Comparison of ENCODE assay signal across 8 cellular contexts in the genomic region with DNA sequence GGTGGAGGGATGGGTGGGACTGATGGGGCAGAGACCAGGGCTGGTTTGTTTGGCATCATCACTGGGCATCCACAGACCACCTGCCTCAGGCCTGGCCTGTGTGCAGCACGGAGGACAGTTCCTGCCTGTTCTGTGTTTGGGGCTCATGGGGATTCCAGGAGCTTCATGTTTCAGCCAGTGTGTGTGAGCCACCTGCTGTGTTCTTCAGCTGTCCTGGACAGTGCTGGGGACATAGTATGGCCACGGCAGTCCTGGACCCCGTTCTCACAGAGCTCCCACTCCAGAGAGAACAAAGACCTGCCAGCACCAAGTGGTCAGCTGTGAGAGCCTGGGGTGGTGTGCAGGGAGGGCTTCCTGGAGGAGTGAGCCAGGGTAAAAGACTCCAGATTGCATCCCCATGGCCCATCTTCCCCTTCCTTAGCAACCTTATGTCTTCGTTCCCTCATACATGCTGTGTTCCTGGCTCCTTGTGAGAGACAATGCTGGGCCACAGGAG. TPM values are rescaled to one million over a fixed set of nuclear protein-coding genes. Genes with fewer than 3 reads are reported as not detected.
DNase-seq lines count a peak whose midpoint lies in the region; ATAC-seq, FAIRE-seq and TF ChIP-seq lines count a peak whose summit lies in the region.

No MANE protein-coding gene starts in this region.

- TF ChIP-seq POLR2A in prostate gland (IDR thresholded peaks at IDR 0.05), result no peak

- H3K9me3 ChIP-seq in SK-N-MC (ENCODE audit: low read depth, low read length), result no peaks in the 10 kb centered on the region
- no peaks in the 10 kb centered on the region for H3K9me3 ChIP-seq in esophagus (ENCODE audit: control insufficient read depth in 2 of 2, insufficient read depth in 1 of 2, low read depth in 1 of 2, low read length in 1 of 2)
- H3K9me3 ChIP-seq in prostate gland, result no peaks in the 10 kb centered on the region

- H3K36me3 ChIP-seq in SK-N-MC (ENCODE audit: insufficient read depth, low read length) (peaks cover 55% of the 10 kb centered on the region), esophagus (ENCODE audit: control insufficient read depth in 2 of 2, insufficient read depth in 2 of 2, low read length in 1 of 2) (peaks cover 29 to 37% of the 10 kb centered on the region in 2 donors), prostate gland (peaks cover 19 to 27% of the 10 kb centered on the region in 2 donors)

- H3K4me3 ChIP-seq in SK-N-MC (no peak overlapping the region), esophagus (ENCODE audit: low read depth in 1 of 2, low read length in 2 of 2) (no peak overlapping the region), prostate gland (no peak overlapping the region)

- H3K27ac ChIP-seq in SK-N-MC (peak overlapping the region; percentile 87), esophagus (ENCODE audit: low read depth in 2 of 2, low read length in 1 of 2) (peak overlapping the region; percentile 75 to 98), prostate gland (peak overlapping the region; percentile 95 to 96)

- H3K27me3 ChIP-seq in esophagus (ENCODE audit: control insufficient read depth in 1 of 2, insufficient read depth in 2 of 2, low read length in 2 of 2), result no peaks in the 10 kb centered on the region
- H3K27me3 ChIP-seq in prostate gland (replicated peaks; ENCODE audit: insufficient read depth), result no peaks in the 10 kb centered on the region

- intact Hi-C loops in prostate gland (cut with DNase I), result loop anchor here (2.0 to 5.0 kb wide), 3 partner anchors 43 to 103 kb away; partner anchors contain the start of genes AXL and HNRNPUL1

- FAIRE-seq in GM19239 (lab: Jason Lieb, UNC), result no peak

- no peak for ATAC-seq in HG03135 (IDR thresholded peaks at IDR 0.05; ENCODE audit: unreplicated experiment)
- no peak for ATAC-seq in HG02763 (IDR thresholded peaks at IDR 0.05; ENCODE audit: unreplicated experiment)

- no peak overlapping the region for H3K9ac ChIP-seq in SK-N-MC (ENCODE audit: insufficient read length)

- H3K4me1 ChIP-seq in esophagus (ENCODE audit: control insufficient read depth in 2 of 2, insufficient read depth in 2 of 2, low read length in 1 of 2) (peaks cover 2 to 6% of the 10 kb centered on the region in 2 donors), prostate gland (replicated peaks) (peaks cover 14% of the 10 kb centered on the region)

- WGBS in esophagus, 2 donors, result 35 to 37% methylated on average over 4 of the region's 4 CpGs
- 39% methylated on average over 4 of the region's 4 CpGs for WGBS in prostate gland

- DNase-seq in GM10266 (ENCODE audit: extremely low spot score) (peak; percentile 26), SK-N-MC (ENCODE audit: low read depth, low spot score) (no peak), prostate gland (ENCODE audit: low spot score) (no peak), NCI-H2171 treated with DMSO at 0.1 percent for 48 hours (lab: John Stamatoyannopoulos, UW) (no peak), GM19239 (ENCODE audit: insufficient read length, low spot score) (no peak)

- TF ChIP-seq CTCF in GM10266 (IDR thresholded peaks at IDR 0.05; ENCODE audit: control insufficient read depth, insufficient read depth, low read depth, missing control alignments) (no peak), prostate gland (IDR thresholded peaks at IDR 0.05) (no peak)

RNA-seq across cellular contexts. Expression of gene CCDC97, which starts 2.0 kb away (rescaled TPM):
- 10 to 100 TPM; 12.2 to 14.0 TPM for polyA plus RNA-seq in esophagus
- total RNA-seq in prostate gland, result 10 to 100 TPM; 21.0 to 34.4 TPM

RNA-seq across cellular contexts. Expression of gene HNRNPUL1, which starts 43.8 kb away (rescaled TPM):
- 10 to 100 TPM; 64.9 to 73.4 TPM for polyA plus RNA-seq in esophagus
- total RNA-seq in prostate gland, result 100 to 1,000 TPM; 133 to 183 TPM

RNA-seq across cellular contexts. Expression of gene TGFB1, which starts 45.7 kb away (rescaled TPM):
- polyA plus RNA-seq in esophagus, result 10 to 100 TPM; 16.2 to 77.1 TPM
- total RNA-seq in prostate gland, result 10 to 100 TPM in 1 of 2 donors, 1 to 10 TPM in 1; 9.7 to 32.4 TPM

RNA-seq across cellular contexts. Expression of gene B9D2, which starts 55.9 kb away (rescaled TPM):
- 1 to 10 TPM; 3.1 to 6.0 TPM for polyA plus RNA-seq in esophagus
- 10 to 100 TPM; 10.7 to 17.1 TPM for total RNA-seq in prostate gland
